20 cellular contexts compared by ENCODE assay signal in the genomic region with DNA sequence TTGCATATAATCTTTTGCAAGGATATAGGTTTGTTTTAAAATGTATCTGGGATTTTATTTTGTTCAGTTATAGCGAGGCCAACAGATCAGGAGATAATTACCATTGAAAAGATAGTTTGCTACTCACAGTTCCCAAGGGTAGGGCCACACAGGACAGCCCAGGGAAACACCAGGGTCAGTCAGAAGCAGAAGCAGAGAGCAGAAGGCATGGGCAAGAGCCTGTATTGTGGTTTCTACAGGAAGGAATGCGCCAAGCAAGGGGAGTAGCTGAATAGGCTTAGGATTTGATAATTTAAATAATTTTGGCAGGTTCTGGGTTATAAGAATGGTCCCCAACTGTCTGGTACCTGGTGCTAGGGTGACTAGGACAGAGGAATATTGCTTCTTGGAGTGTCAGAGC.
DNase-seq lines count a peak whose midpoint lies in the region; ATAC-seq and TF ChIP-seq lines count a peak whose summit lies in the region.
"Had no signal": no experiment of that assay in that cellular context is flagged by ENCODE, and none has a peak within 500 bp of the region (broad histone marks: within the 10 kb centered on the region; RNA-seq: fewer than 3 reads in every experiment).

No MANE protein-coding gene starts in this region.

- TF ChIP-seq CTCF in SK-N-SH (IDR thresholded peaks at IDR 0.05): no peak
- no peak for TF ChIP-seq CTCF in coronary artery (IDR thresholded peaks at IDR 0.05)
- no peak for TF ChIP-seq CTCF in tibial artery (IDR thresholded peaks at IDR 0.05)

- no peak for TF ChIP-seq RAD21 in SK-N-SH (IDR thresholded peaks at IDR 0.05; ENCODE audit: low read length)

- H3K4me1 Mint-ChIP-seq in T-helper 17 cell: peaks cover under 1% of the 10 kb centered on the region
- H3K4me1 Mint-ChIP-seq: IgD-negative memory B cell had no signal

- 91% methylated on average over 2 of the region's 2 CpGs for WGBS in SK-N-SH (ENCODE audit: low lambda C conversion rate)

- no peaks in the 10 kb centered on the region for H4K20me1 ChIP-seq in SK-N-SH (ENCODE audit: insufficient read depth)

- no peak for DNase-seq in SK-N-SH
- peak; percentile 61 for DNase-seq in MV-4-11 (lab: John Stamatoyannopoulos, UW)
- no peak for DNase-seq in coronary artery (ENCODE audit: low spot score)
- no peak for DNase-seq in tibial artery
- no peak for DNase-seq in T-helper 17 cell
- no peak for DNase-seq in iPS-NIHi11 (ENCODE audit: low spot score)
- no peak for DNase-seq in NCI-H2171 (lab: John Stamatoyannopoulos, UW)
- DNase-seq: 8988T, COR-L47, H7, NCI-H1092 treated with DMSO at 0.1 percent for 48 hours, NCI-H1694, NCI-H2107, NCI-H345, NCI-H526 treated with DMSO at 0.1 percent for 48 hours had no signal

- H3K9me3 ChIP-seq in SK-N-SH (no peaks in the 10 kb centered on the region), tibial artery (no peaks in the 10 kb centered on the region), T-helper 17 cell (ENCODE audit: control insufficient read depth, low read length, poor library complexity, severe bottlenecking) (no peaks in the 10 kb centered on the region)

- no peaks in the 10 kb centered on the region for H3K79me2 ChIP-seq in SK-N-SH (ENCODE audit: insufficient read depth)

- H3K27ac Mint-ChIP-seq in T-helper 17 cell: no peak overlapping the region
- H3K27ac Mint-ChIP-seq: IgD-negative memory B cell had no signal

- H3K4me3 ChIP-seq in SK-N-SH (ENCODE audit: low read depth in 2 of 2, low read length in 1 of 2) (no peak overlapping the region), coronary artery (no peak overlapping the region), tibial artery (no peak overlapping the region)

- CTCF ChIA-PET in SK-N-SH (lab: Yijun Ruan, JAX): interaction anchor here (1.0 to 1.6 kb wide), 3 partner anchors 45 to 178 kb away, joined by 3 to 4 read pairs (median 3); a partner anchor contains a TSS

- H3K4me3 Mint-ChIP-seq in T-helper 17 cell: no peak overlapping the region
- H3K4me3 Mint-ChIP-seq: IgD-negative memory B cell had no signal

- H3K36me3 ChIP-seq in SK-N-SH (replicated peaks in 1 of 2; ENCODE audit: control insufficient read depth in 1 of 2, insufficient read depth in 2 of 2, low read length in 1 of 2): peaks cover 0 to 2% of the 10 kb centered on the region in 2 experiments
- H3K36me3 ChIP-seq in tibial artery: no peaks in the 10 kb centered on the region

- no peak overlapping the region; a peak in 1 of 4 replicates for H3K27ac ChIP-seq in SK-N-SH (ENCODE audit: low read depth in 2 of 2, low read length in 1 of 2)
- peak overlapping the region; percentile 21 to 75 for H3K27ac ChIP-seq in coronary artery
- H3K27ac ChIP-seq in tibial artery: peak overlapping the region; percentile 62 to 87
- H3K27ac ChIP-seq: C4-2B had no signal

- peaks cover 2% of the 10 kb centered on the region for H3K36me3 Mint-ChIP-seq in T-helper 17 cell (ENCODE audit: low read depth)

- peaks cover 19% of the 10 kb centered on the region for H3K27me3 Mint-ChIP-seq in T-helper 17 cell

- peaks cover 7% of the 10 kb centered on the region for H3F3A ChIP-seq in SK-N-SH (replicated peaks; ENCODE audit: insufficient read depth)

- H2AFZ ChIP-seq in SK-N-SH (ENCODE audit: low read depth): no peak overlapping the region

- intact Hi-C loops in tibial artery (cut with DNase I; ENCODE audit: low total_unique reads): no loop called here

- no peak for TF ChIP-seq EP300 in SK-N-SH (IDR thresholded peaks at IDR 0.05; ENCODE audit: borderline replicate concordance in 1 of 2, low read depth in 1 of 2, low read length in 1 of 2)

- no peak overlapping the region for H3K9ac ChIP-seq in SK-N-SH

- ATAC-seq in SK-N-SH treated with all-trans-retinoic acid at 6 μM for 48 hours (peak; percentile 17; the same call in 2 of the 3 replicates), T-helper 17 cell (no peak)
- ATAC-seq: Panc1, Right ventricle myocardium inferior had no signal

- H3K27me3 ChIP-seq in SK-N-SH (ENCODE audit: insufficient read depth) (no peaks in the 10 kb centered on the region), tibial artery (no peaks in the 10 kb centered on the region)

- POLR2A ChIA-PET in SK-N-SH (lab: Yijun Ruan, JAX): no interaction called here

- no peaks in the 10 kb centered on the region for H3K9me2 ChIP-seq in SK-N-SH

- H3K4me2 ChIP-seq in SK-N-SH: no peak overlapping the region

- H3K4me1 ChIP-seq in SK-N-SH (ENCODE audit: control insufficient read depth in 1 of 2, insufficient read depth in 2 of 2, low read depth in 1 of 2, low read length in 1 of 2) (peaks cover 6 to 26% of the 10 kb centered on the region in 2 experiments), tibial artery (peaks cover 0 to 97% (median 30%) of the 10 kb centered on the region in 4 donors)

TF ChIP-seq in SK-N-SH treated with all-trans-retinoic acid at 6 μM for 48 hours, 23 proteins besides CTCF, POLR2A, EP300 and RAD21 (continues in another document):
- TF ChIP-seq ZFP3 (CRISPR knock-in tag; IDR thresholded peaks at IDR 0.05): no peak
- TF ChIP-seq TOX (CRISPR knock-in tag; IDR thresholded peaks at IDR 0.05; ENCODE audit: borderline replicate concordance): no peak
- no peak for TF ChIP-seq TCF4 (CRISPR knock-in tag; IDR thresholded peaks at IDR 0.05; ENCODE audit: borderline replicate concordance)
- TF ChIP-seq BACH2 (CRISPR knock-in tag; IDR thresholded peaks at IDR 0.05; ENCODE audit: borderline replicate concordance): no peak
- TF ChIP-seq, protein P1, sequence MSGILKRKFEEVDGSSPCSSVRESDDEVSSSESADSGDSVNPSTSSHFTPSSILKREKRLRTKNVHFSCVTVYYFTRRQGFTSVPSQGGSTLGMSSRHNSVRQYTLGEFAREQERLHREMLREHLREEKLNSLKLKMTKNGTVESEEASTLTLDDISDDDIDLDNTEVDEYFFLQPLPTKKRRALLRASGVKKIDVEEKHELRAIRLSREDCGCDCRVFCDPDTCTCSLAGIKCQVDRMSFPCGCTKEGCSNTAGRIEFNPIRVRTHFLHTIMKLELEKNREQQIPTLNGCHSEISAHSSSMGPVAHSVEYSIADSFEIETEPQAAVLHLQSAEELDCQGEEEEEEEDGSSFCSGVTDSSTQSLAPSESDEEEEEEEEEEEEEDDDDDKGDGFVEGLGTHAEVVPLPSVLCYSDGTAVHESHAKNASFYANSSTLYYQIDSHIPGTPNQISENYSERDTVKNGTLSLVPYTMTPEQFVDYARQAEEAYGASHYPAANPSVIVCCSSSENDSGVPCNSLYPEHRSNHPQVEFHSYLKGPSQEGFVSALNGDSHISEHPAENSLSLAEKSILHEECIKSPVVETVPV (CRISPR knock-in tag; IDR thresholded peaks at IDR 0.05): no peak
- TF ChIP-seq ZNF565 (CRISPR knock-in tag; conservative IDR thresholded peaks at IDR 0.05; ENCODE audit: low read depth): no peak
- TF ChIP-seq ZNF70 (CRISPR knock-in tag; IDR thresholded peaks at IDR 0.05): no peak
- TF ChIP-seq, protein P2, sequence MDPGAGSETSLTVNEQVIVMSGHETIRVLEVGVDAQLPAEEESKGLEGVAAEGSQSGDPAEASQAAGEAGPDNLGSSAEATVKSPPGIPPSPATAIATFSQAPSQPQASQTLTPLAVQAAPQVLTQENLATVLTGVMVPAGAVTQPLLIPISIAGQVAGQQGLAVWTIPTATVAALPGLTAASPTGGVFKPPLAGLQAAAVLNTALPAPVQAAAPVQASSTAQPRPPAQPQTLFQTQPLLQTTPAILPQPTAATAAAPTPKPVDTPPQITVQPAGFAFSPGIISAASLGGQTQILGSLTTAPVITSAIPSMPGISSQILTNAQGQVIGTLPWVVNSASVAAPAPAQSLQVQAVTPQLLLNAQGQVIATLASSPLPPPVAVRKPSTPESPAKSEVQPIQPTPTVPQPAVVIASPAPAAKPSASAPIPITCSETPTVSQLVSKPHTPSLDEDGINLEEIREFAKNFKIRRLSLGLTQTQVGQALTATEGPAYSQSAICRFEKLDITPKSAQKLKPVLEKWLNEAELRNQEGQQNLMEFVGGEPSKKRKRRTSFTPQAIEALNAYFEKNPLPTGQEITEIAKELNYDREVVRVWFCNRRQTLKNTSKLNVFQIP (CRISPR knock-in tag; IDR thresholded peaks at IDR 0.05; ENCODE audit: borderline replicate concordance, low read depth): no peak

TF ChIP-seq in SK-N-SH, 30 proteins besides CTCF, POLR2A, EP300 and RAD21 (continues in another document):
- TF ChIP-seq ELF1 (IDR thresholded peaks at IDR 0.05) (no peak), SIN3A (IDR thresholded peaks at IDR 0.05; ENCODE audit: borderline replicate concordance, low read depth, low read length) (no peak), GABPA (IDR thresholded peaks at IDR 0.05; ENCODE audit: low read depth) (no peak), GATA2 (CRISPR knock-in tag; IDR thresholded peaks at IDR 0.05) (no peak), TEAD4 (IDR thresholded peaks at IDR 0.05; ENCODE audit: borderline replicate concordance, insufficient read depth) (no peak), YY1 (IDR thresholded peaks at IDR 0.05; ENCODE audit: low read depth) (no peak), RXRA (IDR thresholded peaks at IDR 0.05; ENCODE audit: borderline replicate concordance, low read depth) (no peak)
- TF ChIP-seq, protein P3, sequence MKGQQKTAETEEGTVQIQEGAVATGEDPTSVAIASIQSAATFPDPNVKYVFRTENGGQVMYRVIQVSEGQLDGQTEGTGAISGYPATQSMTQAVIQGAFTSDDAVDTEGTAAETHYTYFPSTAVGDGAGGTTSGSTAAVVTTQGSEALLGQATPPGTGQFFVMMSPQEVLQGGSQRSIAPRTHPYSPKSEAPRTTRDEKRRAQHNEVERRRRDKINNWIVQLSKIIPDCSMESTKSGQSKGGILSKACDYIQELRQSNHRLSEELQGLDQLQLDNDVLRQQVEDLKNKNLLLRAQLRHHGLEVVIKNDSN (IDR thresholded peaks at IDR 0.05; ENCODE audit: borderline replicate concordance, low read depth): no peak
- TF ChIP-seq, protein P4, sequence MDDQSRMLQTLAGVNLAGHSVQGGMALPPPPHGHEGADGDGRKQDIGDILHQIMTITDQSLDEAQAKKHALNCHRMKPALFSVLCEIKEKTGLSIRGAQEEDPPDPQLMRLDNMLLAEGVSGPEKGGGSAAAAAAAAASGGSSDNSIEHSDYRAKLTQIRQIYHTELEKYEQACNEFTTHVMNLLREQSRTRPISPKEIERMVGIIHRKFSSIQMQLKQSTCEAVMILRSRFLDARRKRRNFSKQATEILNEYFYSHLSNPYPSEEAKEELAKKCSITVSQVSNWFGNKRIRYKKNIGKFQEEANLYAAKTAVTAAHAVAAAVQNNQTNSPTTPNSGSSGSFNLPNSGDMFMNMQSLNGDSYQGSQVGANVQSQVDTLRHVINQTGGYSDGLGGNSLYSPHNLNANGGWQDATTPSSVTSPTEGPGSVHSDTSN (IDR thresholded peaks at IDR 0.05): no peak
- TF ChIP-seq, protein P5, sequence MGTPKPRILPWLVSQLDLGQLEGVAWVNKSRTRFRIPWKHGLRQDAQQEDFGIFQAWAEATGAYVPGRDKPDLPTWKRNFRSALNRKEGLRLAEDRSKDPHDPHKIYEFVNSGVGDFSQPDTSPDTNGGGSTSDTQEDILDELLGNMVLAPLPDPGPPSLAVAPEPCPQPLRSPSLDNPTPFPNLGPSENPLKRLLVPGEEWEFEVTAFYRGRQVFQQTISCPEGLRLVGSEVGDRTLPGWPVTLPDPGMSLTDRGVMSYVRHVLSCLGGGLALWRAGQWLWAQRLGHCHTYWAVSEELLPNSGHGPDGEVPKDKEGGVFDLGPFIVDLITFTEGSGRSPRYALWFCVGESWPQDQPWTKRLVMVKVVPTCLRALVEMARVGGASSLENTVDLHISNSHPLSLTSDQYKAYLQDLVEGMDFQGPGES (IDR thresholded peaks at IDR 0.05; ENCODE audit: low read depth, low read length): no peak

Comparison
In these comparisons a context has a peak if more than half of its experiments do, and no peak if none do; other contexts are left out.
1. H3K27ac ChIP-seq: peak in coronary artery (2 of 2) and tibial artery (2 of 2); none in SK-N-SH (0 of 2).